20 cellular contexts compared by ENCODE assay signal in the genomic region with DNA sequence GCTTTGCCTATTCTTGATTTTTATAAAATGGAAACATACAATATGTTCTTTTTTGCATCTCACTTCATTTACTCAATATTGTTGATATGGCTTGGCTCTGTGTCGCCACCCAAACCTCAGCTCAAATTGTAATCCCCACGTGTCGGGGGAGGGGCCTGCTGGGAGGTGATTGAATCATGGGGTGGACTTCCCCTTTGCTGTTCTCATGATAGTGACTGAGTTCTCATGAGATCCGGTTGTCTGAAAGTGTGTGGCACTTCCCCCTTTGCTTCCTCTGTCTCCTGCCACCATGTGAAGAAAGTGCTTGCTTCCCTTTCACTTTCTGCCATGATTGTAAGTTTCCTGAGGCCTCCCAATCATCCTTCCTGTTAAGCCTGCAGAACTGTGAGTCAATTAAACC.
DNase-seq lines count a peak whose midpoint lies in the region; ATAC-seq and TF ChIP-seq lines count a peak whose summit lies in the region.
"Had no signal": no experiment of that assay in that cellular context is flagged by ENCODE, and none has a peak within 500 bp of the region (broad histone marks: within the 10 kb centered on the region; RNA-seq: fewer than 3 reads in every experiment).

No MANE protein-coding gene starts in this region.

- no peak for ATAC-seq in HG03097 (IDR thresholded peaks at IDR 0.05; ENCODE audit: low FRiP score, unreplicated experiment)
- ATAC-seq: activated CD4-positive, CD25-positive, alpha-beta regulatory T cell treated with anti-CD3 and anti-CD28 coated beads, Interleukin-2, amount 50 U/mL, for 24 hours; effector memory CD8-positive, alpha-beta T cell; heart left ventricle had no signal

- no peaks in the 10 kb centered on the region for H3K79me2 ChIP-seq in OCI-LY7 (ENCODE audit: insufficient read depth, low read depth, low read length)

- POLR2A ChIA-PET in OCI-LY7 (lab: Charles Lee) = interaction anchor here (0.6 to 1.0 kb wide), 2 partner anchors 11 to 286 kb away, joined by 3 read pairs; no protein-coding TSS in a partner anchor

- H3K4me1 ChIP-seq in OCI-LY7 (ENCODE audit: insufficient read depth, low read length, poor library complexity, severe bottlenecking) = peaks cover 48% of the 10 kb centered on the region
- H3K4me1 ChIP-seq in prostate gland (replicated peaks) = no peaks in the 10 kb centered on the region
- H3K4me1 ChIP-seq: heart left ventricle, testis had no signal

- DNase-seq in CD14-positive monocyte (ENCODE audit: low spot score) (peak; percentile 68), HT1080 (ENCODE audit: low read depth) (peak; percentile 12), OCI-LY7 (ENCODE audit: low spot score) (peak; percentile 77), choroid plexus epithelial cell (ENCODE audit: low read depth) (peak; percentile 8), SHP77 (lab: John Stamatoyannopoulos, UW) (no peak), prostate gland (ENCODE audit: low spot score) (no peak)
- no peak for DNase-seq in activated T-helper 2 cell treated with anti-CD3 and anti-CD28 coated beads, Interferon-gamma antibody, Interleukin-2, Interleukin-4, amounts not matched to agents 10 μg/mL and 5 μg/mL and 100 μg/mL, durations not matched to agents 14 hours and 24 hours and 36 hours (ENCODE audit: low spot score)
- DNase-seq: activated gamma-delta T cell treated with Interleukin-2 at 50 U/mL for 16 hours; anterior cingulate cortex; effector memory CD8-positive, alpha-beta T cell; heart left ventricle; NCI-H1436 treated with DMSO at 0.1 percent for 48 hours; NCI-H82; testis had no signal

- no peak for TF ChIP-seq CTCF in CD14-positive monocyte (IDR thresholded peaks at IDR 0.05)
- no peak for TF ChIP-seq CTCF in OCI-LY7 (conservative IDR thresholded peaks at IDR 0.05; ENCODE audit: low read length)
- no peak for TF ChIP-seq CTCF in choroid plexus epithelial cell (conservative IDR thresholded peaks at IDR 0.05; ENCODE audit: low read depth, low read length)
- no peak for TF ChIP-seq CTCF in prostate gland (IDR thresholded peaks at IDR 0.05)

- TF ChIP-seq POLR2A in prostate gland (IDR thresholded peaks at IDR 0.05) = no peak

- peaks cover 2% of the 10 kb centered on the region for H3K4me1 Mint-ChIP-seq in CD14-positive monocyte
- no peaks in the 10 kb centered on the region for H3K4me1 Mint-ChIP-seq in activated T-helper 2 cell treated with anti-CD3 and anti-CD28 coated beads, Interferon-gamma antibody, Interleukin-2, Interleukin-4, amounts not matched to agents 10 μg/mL and 5 μg/mL and 100 μg/mL, durations not matched to agents 14 hours and 24 hours and 36 hours (ENCODE audit: low read depth)
- H3K4me1 Mint-ChIP-seq: central memory CD8-positive, alpha-beta T cell; memory B cell had no signal

- peaks cover 0 to 8% (median 4%) of the 10 kb centered on the region in 3 donors for H3K27me3 Mint-ChIP-seq in CD14-positive monocyte (ENCODE audit: low read depth in 3 of 3)
- H3K27me3 Mint-ChIP-seq in activated T-helper 2 cell treated with anti-CD3 and anti-CD28 coated beads, Interferon-gamma antibody, Interleukin-2, Interleukin-4, amounts not matched to agents 10 μg/mL and 5 μg/mL and 100 μg/mL, durations not matched to agents 14 hours and 24 hours and 36 hours (ENCODE audit: low read depth) = no peaks in the 10 kb centered on the region

- peaks cover 6% of the 10 kb centered on the region; the same call in 1 of the 2 replicates for H3K9me3 ChIP-seq in OCI-LY7 (ENCODE audit: low read length)
- H3K9me3 ChIP-seq in prostate gland = no peaks in the 10 kb centered on the region
- H3K9me3 ChIP-seq: testis had no signal

- H3K4me3 ChIP-seq in OCI-LY7 (ENCODE audit: low read depth, low read length, poor library complexity, severe bottlenecking) (peak overlapping the region; percentile 45), choroid plexus epithelial cell (ENCODE audit: low read depth, low read length) (no peak overlapping the region), prostate gland (no peak overlapping the region)
- H3K4me3 ChIP-seq: heart left ventricle, testis had no signal

- no peaks in the 10 kb centered on the region for H3K27me3 ChIP-seq in prostate gland (replicated peaks; ENCODE audit: insufficient read depth)
- H3K27me3 ChIP-seq: testis had no signal

- H3K36me3 ChIP-seq in OCI-LY7 (ENCODE audit: insufficient read depth, low read length) (no peaks in the 10 kb centered on the region; the same call in 1 of the 2 replicates), prostate gland (no peaks in the 10 kb centered on the region)
- H3K36me3 ChIP-seq: heart left ventricle had no signal

- H3K27ac ChIP-seq in OCI-LY7 (ENCODE audit: low read depth, low read length, poor library complexity, severe bottlenecking) (peak overlapping the region; percentile 46), prostate gland (no peak overlapping the region)
- H3K27ac ChIP-seq: heart left ventricle, KMS-11, testis had no signal

- H4K20me1 ChIP-seq in OCI-LY7 (ENCODE audit: insufficient read depth, low read length) = no peaks in the 10 kb centered on the region

- peaks cover 13 to 44% (median 35%) of the 10 kb centered on the region in 7 donors for H3K9me3 Mint-ChIP-seq in CD14-positive monocyte
- no peaks in the 10 kb centered on the region for H3K9me3 Mint-ChIP-seq in activated T-helper 2 cell treated with anti-CD3 and anti-CD28 coated beads, Interferon-gamma antibody, Interleukin-2, Interleukin-4, amounts not matched to agents 10 μg/mL and 5 μg/mL and 100 μg/mL, durations not matched to agents 14 hours and 24 hours and 36 hours
- H3K9me3 Mint-ChIP-seq: central memory CD8-positive, alpha-beta T cell had no signal

- peak overlapping the region; percentile 69 for H3K4me2 ChIP-seq in OCI-LY7 (ENCODE audit: low read length)
- H3K4me2 ChIP-seq: KMS-11 had no signal

- H3K36me3 Mint-ChIP-seq in CD14-positive monocyte = no peaks in the 10 kb centered on the region
- no peaks in the 10 kb centered on the region for H3K36me3 Mint-ChIP-seq in activated T-helper 2 cell treated with anti-CD3 and anti-CD28 coated beads, Interferon-gamma antibody, Interleukin-2, Interleukin-4, amounts not matched to agents 10 μg/mL and 5 μg/mL and 100 μg/mL, durations not matched to agents 14 hours and 24 hours and 36 hours (ENCODE audit: low read depth)

- peak overlapping the region in 4 of 7 donors; percentile 6 to 85 (median 64) for H3K27ac Mint-ChIP-seq in CD14-positive monocyte
- H3K27ac Mint-ChIP-seq in activated T-helper 2 cell treated with anti-CD3 and anti-CD28 coated beads, Interferon-gamma antibody, Interleukin-2, Interleukin-4, amounts not matched to agents 10 μg/mL and 5 μg/mL and 100 μg/mL, durations not matched to agents 14 hours and 24 hours and 36 hours = no peak overlapping the region
- H3K27ac Mint-ChIP-seq: effector memory CD8-positive, alpha-beta T cell; memory B cell; T-helper 1 cell treated with Interleukin-12 subunit alpha and Interleukin-12 subunit beta and Interleukin-4 antibody, amounts not matched to agents 30 μg/mL and 1 μg/mL, for 36 hours had no signal

- H3K4me3 Mint-ChIP-seq in CD14-positive monocyte = no peak overlapping the region
- no peak overlapping the region for H3K4me3 Mint-ChIP-seq in activated T-helper 2 cell treated with anti-CD3 and anti-CD28 coated beads, Interferon-gamma antibody, Interleukin-2, Interleukin-4, amounts not matched to agents 10 μg/mL and 5 μg/mL and 100 μg/mL, durations not matched to agents 14 hours and 24 hours and 36 hours (ENCODE audit: low read depth)
- H3K4me3 Mint-ChIP-seq: central memory CD8-positive, alpha-beta T cell; effector memory CD8-positive, alpha-beta T cell; memory B cell; T-helper 1 cell treated with Interleukin-12 subunit alpha and Interleukin-12 subunit beta and Interleukin-4 antibody, amounts not matched to agents 30 μg/mL and 1 μg/mL, for 36 hours had no signal

- intact Hi-C loops in CD14-positive monocyte (cut with micrococcal nuclease) (no loop called here), OCI-LY7 (cut with micrococcal nuclease; ENCODE audit: unreplicated experiment) (loop anchor here (10.0 kb wide), 1 partner anchor 695 kb away; no protein-coding TSS in a partner anchor), prostate gland (cut with DNase I) (no loop called here)
- intact Hi-C loops in activated T-helper 2 cell treated with anti-CD3 and anti-CD28 coated beads, Interferon-gamma antibody, Interleukin-2, Interleukin-4, amounts not matched to agents 10 μg/mL and 5 μg/mL and 100 μg/mL, durations not matched to agents 14 hours and 24 hours and 36 hours (cut with micrococcal nuclease) = no loop called here

- BruUV-seq in OCI-LY7 (replicated peaks; lab: Mats Ljungman, UMichigan) = no TSS peak

- H2AFZ ChIP-seq in OCI-LY7 (ENCODE audit: low read length) = peak overlapping the region; percentile 96; the same call in 1 of the 2 replicates

- WGBS in prostate gland = 68% methylated on average over 4 of the region's 4 CpGs

- no peaks in the 10 kb centered on the region; the same call in 1 of the 2 replicates for H3K9me2 ChIP-seq in OCI-LY7 (ENCODE audit: insufficient read depth, low read length)

- CTCF ChIA-PET in OCI-LY7 (lab: Charles Lee; ENCODE audit: unreplicated experiment) = no interaction called here

Comparison
In these comparisons a context has a peak if more than half of its experiments do, and no peak if none do; other contexts are left out.
1. DNase-seq: peak in CD14-positive monocyte (single experiment), HT1080 (single experiment), OCI-LY7 (single experiment) and choroid plexus epithelial cell (single experiment); none in SHP77 (0 of 2), activated T-helper 2 cell treated with anti-CD3 and anti-CD28 coated beads, Interferon-gamma antibody, Interleukin-2, Interleukin-4, amounts not matched to agents 10 μg/mL and 5 μg/mL and 100 μg/mL, durations not matched to agents 14 hours and 24 hours and 36 hours (single experiment) and prostate gland (single experiment).